Comparison of ENCODE assay signal across 1 cellular context in the genomic region with DNA sequence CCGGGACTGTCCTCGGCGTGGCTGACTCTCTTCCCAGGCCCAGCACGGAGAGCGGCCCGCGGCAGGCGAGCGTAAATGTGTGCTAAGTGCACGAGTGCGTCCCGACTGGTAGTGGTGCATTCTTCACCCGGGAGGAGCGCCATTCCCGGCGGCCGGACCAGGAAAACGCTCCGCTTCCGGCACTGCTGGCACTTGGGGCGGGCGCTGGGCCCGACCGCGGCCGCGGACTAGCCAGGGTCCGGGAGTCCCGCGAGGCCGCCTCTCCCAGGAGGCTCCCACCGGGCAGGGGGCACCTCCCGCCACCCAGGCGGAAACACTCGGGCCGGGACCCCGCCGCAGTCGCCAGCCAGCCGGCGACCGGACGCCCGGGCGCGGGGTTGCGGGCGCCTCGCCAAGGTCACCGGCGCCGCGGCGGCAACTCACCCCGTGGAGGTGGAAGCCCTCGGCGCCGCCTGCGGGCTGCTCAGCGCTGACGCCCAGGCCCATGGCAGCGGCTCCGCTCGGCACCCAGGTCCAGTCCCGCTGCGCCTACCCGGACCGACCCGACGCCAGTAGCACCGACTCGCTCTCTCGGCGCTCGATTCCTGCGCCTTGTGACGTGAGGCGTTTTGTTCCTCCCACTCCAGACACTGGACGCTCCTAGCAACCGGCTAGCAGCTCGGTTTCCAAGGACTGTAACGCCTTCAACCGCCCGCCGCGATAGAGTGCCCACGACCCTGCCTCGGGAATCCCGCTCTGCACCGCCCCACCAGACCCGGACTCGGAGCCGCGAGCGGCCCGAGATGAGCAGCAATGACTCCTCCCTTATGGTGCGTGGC.
TF ChIP-seq lines count a peak whose summit lies in the region.

A gene (minus strand): TSS at position 572 of the 818 bp plus-strand sequence. CDS start 86 bp downstream, at position 486.
A gene with protein sequence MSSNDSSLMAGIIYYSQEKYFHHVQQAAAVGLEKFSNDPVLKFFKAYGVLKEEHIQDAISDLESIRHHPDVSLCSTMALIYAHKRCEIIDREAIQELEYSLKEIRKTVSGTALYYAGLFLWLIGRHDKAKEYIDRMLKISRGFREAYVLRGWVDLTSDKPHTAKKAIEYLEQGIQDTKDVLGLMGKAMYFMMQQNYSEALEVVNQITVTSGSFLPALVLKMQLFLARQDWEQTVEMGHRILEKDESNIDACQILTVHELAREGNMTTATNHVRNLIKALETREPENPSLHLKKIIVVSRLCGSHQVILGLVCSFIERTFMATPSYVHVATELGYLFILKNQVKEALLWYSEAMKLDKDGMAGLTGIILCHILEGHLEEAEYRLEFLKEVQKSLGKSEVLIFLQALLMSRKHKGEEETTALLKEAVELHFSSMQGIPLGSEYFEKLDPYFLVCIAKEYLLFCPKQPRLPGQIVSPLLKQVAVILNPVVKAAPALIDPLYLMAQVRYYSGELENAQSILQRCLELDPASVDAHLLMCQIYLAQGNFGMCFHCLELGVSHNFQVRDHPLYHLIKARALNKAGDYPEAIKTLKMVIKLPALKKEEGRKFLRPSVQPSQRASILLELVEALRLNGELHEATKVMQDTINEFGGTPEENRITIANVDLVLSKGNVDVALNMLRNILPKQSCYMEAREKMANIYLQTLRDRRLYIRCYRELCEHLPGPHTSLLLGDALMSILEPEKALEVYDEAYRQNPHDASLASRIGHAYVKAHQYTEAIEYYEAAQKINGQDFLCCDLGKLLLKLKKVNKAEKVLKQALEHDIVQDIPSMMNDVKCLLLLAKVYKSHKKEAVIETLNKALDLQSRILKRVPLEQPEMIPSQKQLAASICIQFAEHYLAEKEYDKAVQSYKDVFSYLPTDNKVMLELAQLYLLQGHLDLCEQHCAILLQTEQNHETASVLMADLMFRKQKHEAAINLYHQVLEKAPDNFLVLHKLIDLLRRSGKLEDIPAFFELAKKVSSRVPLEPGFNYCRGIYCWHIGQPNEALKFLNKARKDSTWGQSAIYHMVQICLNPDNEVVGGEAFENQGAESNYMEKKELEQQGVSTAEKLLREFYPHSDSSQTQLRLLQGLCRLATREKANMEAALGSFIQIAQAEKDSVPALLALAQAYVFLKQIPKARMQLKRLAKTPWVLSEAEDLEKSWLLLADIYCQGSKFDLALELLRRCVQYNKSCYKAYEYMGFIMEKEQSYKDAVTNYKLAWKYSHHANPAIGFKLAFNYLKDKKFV (N-terminal part only) (plus strand): TSS at position 625 of the 818 bp plus-strand sequence. CDS start 158 bp downstream, at position 783.

TF ChIP-seq in K562, 482 proteins besides CTCF, POLR2A, EP300 and RAD21 (continued from another document and continues in another):
- TF ChIP-seq, protein P1, sequence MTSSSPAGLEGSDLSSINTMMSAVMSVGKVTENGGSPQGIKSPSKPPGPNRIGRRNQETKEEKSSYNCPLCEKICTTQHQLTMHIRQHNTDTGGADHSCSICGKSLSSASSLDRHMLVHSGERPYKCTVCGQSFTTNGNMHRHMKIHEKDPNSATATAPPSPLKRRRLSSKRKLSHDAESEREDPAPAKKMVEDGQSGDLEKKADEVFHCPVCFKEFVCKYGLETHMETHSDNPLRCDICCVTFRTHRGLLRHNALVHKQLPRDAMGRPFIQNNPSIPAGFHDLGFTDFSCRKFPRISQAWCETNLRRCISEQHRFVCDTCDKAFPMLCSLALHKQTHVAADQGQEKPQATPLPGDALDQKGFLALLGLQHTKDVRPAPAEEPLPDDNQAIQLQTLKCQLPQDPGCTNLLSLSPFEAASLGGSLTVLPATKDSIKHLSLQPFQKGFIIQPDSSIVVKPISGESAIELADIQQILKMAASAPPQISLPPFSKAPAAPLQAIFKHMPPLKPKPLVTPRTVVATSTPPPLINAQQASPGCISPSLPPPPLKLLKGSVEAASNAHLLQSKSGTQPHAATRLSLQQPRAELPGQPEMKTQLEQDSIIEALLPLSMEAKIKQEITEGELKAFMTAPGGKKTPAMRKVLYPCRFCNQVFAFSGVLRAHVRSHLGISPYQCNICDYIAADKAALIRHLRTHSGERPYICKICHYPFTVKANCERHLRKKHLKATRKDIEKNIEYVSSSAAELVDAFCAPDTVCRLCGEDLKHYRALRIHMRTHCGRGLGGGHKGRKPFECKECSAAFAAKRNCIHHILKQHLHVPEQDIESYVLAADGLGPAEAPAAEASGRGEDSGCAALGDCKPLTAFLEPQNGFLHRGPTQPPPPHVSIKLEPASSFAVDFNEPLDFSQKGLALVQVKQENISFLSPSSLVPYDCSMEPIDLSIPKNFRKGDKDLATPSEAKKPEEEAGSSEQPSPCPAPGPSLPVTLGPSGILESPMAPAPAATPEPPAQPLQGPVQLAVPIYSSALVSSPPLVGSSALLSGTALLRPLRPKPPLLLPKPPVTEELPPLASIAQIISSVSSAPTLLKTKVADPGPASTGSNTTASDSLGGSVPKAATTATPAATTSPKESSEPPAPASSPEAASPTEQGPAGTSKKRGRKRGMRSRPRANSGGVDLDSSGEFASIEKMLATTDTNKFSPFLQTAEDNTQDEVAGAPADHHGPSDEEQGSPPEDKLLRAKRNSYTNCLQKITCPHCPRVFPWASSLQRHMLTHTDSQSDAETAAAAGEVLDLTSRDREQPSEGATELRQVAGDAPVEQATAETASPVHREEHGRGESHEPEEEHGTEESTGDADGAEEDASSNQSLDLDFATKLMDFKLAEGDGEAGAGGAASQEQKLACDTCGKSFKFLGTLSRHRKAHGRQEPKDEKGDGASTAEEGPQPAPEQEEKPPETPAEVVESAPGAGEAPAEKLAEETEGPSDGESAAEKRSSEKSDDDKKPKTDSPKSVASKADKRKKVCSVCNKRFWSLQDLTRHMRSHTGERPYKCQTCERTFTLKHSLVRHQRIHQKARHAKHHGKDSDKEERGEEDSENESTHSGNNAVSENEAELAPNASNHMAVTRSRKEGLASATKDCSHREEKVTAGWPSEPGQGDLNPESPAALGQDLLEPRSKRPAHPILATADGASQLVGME (CRISPR knock-in tag; IDR thresholded peaks at IDR 0.05) = 0 out of 2 replicates have a peak, but pooled peaks have one; percentile 72
- TF ChIP-seq, protein P2, sequence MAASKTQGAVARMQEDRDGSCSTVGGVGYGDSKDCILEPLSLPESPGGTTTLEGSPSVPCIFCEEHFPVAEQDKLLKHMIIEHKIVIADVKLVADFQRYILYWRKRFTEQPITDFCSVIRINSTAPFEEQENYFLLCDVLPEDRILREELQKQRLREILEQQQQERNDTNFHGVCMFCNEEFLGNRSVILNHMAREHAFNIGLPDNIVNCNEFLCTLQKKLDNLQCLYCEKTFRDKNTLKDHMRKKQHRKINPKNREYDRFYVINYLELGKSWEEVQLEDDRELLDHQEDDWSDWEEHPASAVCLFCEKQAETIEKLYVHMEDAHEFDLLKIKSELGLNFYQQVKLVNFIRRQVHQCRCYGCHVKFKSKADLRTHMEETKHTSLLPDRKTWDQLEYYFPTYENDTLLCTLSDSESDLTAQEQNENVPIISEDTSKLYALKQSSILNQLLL (CRISPR knock-in tag; IDR thresholded peaks at IDR 0.05; ENCODE audit: borderline replicate concordance) = no peak
- TF ChIP-seq ZNF445 (CRISPR knock-in tag; IDR thresholded peaks at IDR 0.05; ENCODE audit: low read depth) = no peak
- peak; percentile 99 for TF ChIP-seq RBBP5 (IDR thresholded peaks at IDR 0.05; ENCODE audit: borderline replicate concordance, insufficient read depth, low read length, poor library complexity, severe bottlenecking)
- TF ChIP-seq ZFX (CRISPR knock-in tag; IDR thresholded peaks at IDR 0.05) = peak; percentile 85
- TF ChIP-seq HDAC6 (IDR thresholded peaks at IDR 0.05; ENCODE audit: low read depth, low read length) = 0 out of 2 replicates have a peak, but pooled peaks have one; percentile 21
- TF ChIP-seq, protein P3, sequence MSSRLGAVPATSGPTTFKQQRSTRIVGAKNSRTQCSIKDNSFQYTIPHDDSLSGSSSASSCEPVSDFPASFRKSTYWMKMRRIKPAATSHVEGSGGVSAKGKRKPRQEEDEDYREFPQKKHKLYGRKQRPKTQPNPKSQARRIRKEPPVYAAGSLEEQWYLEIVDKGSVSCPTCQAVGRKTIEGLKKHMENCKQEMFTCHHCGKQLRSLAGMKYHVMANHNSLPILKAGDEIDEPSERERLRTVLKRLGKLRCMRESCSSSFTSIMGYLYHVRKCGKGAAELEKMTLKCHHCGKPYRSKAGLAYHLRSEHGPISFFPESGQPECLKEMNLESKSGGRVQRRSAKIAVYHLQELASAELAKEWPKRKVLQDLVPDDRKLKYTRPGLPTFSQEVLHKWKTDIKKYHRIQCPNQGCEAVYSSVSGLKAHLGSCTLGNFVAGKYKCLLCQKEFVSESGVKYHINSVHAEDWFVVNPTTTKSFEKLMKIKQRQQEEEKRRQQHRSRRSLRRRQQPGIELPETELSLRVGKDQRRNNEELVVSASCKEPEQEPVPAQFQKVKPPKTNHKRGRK (tag; IDR thresholded peaks at IDR 0.05) = no peak
- TF ChIP-seq ARID2 (IDR thresholded peaks at IDR 0.05) = no peak; the same call in 1 of the 2 replicates
- peak; percentile 82 for TF ChIP-seq RBFOX2 (IDR thresholded peaks at IDR 0.05; ENCODE audit: low read depth, low read length)
- TF ChIP-seq CBX5 (IDR thresholded peaks at IDR 0.05; ENCODE audit: borderline replicate concordance, low read depth) = peak; percentile 11; the same call in 1 of the 2 replicates
- TF ChIP-seq, protein P4, sequence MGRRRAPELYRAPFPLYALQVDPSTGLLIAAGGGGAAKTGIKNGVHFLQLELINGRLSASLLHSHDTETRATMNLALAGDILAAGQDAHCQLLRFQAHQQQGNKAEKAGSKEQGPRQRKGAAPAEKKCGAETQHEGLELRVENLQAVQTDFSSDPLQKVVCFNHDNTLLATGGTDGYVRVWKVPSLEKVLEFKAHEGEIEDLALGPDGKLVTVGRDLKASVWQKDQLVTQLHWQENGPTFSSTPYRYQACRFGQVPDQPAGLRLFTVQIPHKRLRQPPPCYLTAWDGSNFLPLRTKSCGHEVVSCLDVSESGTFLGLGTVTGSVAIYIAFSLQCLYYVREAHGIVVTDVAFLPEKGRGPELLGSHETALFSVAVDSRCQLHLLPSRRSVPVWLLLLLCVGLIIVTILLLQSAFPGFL (CRISPR knock-in tag; IDR thresholded peaks at IDR 0.05) = peak; percentile 62; the same call in 1 of the 2 replicates
- TF ChIP-seq CREB1 (IDR thresholded peaks at IDR 0.05) = peak; percentile 93
- TF ChIP-seq CREB1 (CRISPR knock-in tag; IDR thresholded peaks at IDR 0.05) = peak; percentile 95
- TF ChIP-seq TBL1XR1 (IDR thresholded peaks at IDR 0.05; ENCODE audit: low read length in 2 of 2) = peak in 1 of 2 experiments; percentile 51; a peak in 1 of 4 replicates
- TF ChIP-seq, protein P5, sequence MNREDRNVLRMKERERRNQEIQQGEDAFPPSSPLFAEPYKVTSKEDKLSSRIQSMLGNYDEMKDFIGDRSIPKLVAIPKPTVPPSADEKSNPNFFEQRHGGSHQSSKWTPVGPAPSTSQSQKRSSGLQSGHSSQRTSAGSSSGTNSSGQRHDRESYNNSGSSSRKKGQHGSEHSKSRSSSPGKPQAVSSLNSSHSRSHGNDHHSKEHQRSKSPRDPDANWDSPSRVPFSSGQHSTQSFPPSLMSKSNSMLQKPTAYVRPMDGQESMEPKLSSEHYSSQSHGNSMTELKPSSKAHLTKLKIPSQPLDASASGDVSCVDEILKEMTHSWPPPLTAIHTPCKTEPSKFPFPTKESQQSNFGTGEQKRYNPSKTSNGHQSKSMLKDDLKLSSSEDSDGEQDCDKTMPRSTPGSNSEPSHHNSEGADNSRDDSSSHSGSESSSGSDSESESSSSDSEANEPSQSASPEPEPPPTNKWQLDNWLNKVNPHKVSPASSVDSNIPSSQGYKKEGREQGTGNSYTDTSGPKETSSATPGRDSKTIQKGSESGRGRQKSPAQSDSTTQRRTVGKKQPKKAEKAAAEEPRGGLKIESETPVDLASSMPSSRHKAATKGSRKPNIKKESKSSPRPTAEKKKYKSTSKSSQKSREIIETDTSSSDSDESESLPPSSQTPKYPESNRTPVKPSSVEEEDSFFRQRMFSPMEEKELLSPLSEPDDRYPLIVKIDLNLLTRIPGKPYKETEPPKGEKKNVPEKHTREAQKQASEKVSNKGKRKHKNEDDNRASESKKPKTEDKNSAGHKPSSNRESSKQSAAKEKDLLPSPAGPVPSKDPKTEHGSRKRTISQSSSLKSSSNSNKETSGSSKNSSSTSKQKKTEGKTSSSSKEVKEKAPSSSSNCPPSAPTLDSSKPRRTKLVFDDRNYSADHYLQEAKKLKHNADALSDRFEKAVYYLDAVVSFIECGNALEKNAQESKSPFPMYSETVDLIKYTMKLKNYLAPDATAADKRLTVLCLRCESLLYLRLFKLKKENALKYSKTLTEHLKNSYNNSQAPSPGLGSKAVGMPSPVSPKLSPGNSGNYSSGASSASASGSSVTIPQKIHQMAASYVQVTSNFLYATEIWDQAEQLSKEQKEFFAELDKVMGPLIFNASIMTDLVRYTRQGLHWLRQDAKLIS (CRISPR knock-in tag; IDR thresholded peaks at IDR 0.05) = peak; percentile 31; the same call in 1 of the 2 replicates
- TF ChIP-seq, protein P6, sequence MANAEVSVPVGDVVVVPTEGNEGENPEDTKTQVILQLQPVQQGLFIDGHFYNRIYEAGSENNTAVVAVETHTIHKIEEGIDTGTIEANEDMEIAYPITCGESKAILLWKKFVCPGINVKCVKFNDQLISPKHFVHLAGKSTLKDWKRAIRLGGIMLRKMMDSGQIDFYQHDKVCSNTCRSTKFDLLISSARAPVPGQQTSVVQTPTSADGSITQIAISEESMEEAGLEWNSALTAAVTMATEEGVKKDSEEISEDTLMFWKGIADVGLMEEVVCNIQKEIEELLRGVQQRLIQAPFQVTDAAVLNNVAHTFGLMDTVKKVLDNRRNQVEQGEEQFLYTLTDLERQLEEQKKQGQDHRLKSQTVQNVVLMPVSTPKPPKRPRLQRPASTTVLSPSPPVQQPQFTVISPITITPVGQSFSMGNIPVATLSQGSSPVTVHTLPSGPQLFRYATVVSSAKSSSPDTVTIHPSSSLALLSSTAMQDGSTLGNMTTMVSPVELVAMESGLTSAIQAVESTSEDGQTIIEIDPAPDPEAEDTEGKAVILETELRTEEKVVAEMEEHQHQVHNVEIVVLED (CRISPR knock-in tag; IDR thresholded peaks at IDR 0.05) = 0 out of 2 replicates have a peak, but pooled peaks have one; percentile 43
- peak; percentile 39; the same call in 1 of the 2 replicates for TF ChIP-seq NFE2 (IDR thresholded peaks at IDR 0.05; ENCODE audit: low read depth)
- TF ChIP-seq NCOA2 (IDR thresholded peaks at IDR 0.05; ENCODE audit: partially characterized antibody in 2 of 2) = no peak
- TF ChIP-seq PHF20 (IDR thresholded peaks at IDR 0.05; ENCODE audit: partially characterized antibody) = peak; percentile 34
